1 cellular context compared by ENCODE assay signal in genomic region chr5:77775773-77776605, GRCh38.
TF ChIP-seq lines count a peak whose summit lies in the region.

Gene TBCA, minus strand, starts transcription at chr5:77776339. Its CDS starts 82 bp downstream, at chr5:77776257.

TF ChIP-seq in HepG2, 621 proteins besides CTCF, POLR2A, EP300 and RAD21 (continued from another document and continues in another):
- peak; percentile 92; the same call in 1 of the 2 replicates for TF ChIP-seq UBTF (CRISPR knock-in tag; IDR thresholded peaks at IDR 0.05)
- TF ChIP-seq RFX1 (IDR thresholded peaks at IDR 0.05): no peak
- 0 out of 2 replicates have a peak, but pooled peaks have one; percentile 26 for TF ChIP-seq FOXK1 (CRISPR knock-in tag; IDR thresholded peaks at IDR 0.05; ENCODE audit: borderline replicate concordance, low read depth)
- TF ChIP-seq BORCS8-MEF2B (CRISPR knock-in tag; IDR thresholded peaks at IDR 0.05): peak; percentile 72
- 0 out of 2 replicates have a peak, but pooled peaks have one; percentile 9 for TF ChIP-seq MAFG (CRISPR knock-in tag; IDR thresholded peaks at IDR 0.05)
- peak; percentile 77; the same call in 1 of the 2 replicates for TF ChIP-seq BRD4 (CRISPR knock-in tag; IDR thresholded peaks at IDR 0.05)
- TF ChIP-seq MBNL3 (CRISPR knock-in tag; conservative IDR thresholded peaks at IDR 0.05): no peak
- TF ChIP-seq TFDP1 (CRISPR knock-in tag; IDR thresholded peaks at IDR 0.05; ENCODE audit: borderline replicate concordance): peak; percentile 46; the same call in 1 of the 2 replicates
- TF ChIP-seq YY1 (IDR thresholded peaks at IDR 0.05; ENCODE audit: insufficient read depth, insufficient replicate concordance, low read depth, low read length): peak; percentile 80
- no peak for TF ChIP-seq ZNF138 (CRISPR knock-in tag; IDR thresholded peaks at IDR 0.05; ENCODE audit: low read depth)
- no peak; the same call in 1 of the 2 replicates for TF ChIP-seq NFKBIZ (CRISPR knock-in tag; IDR thresholded peaks at IDR 0.05)
- peak; percentile 48; the same call in 1 of the 2 replicates for TF ChIP-seq ZHX1 (CRISPR knock-in tag; IDR thresholded peaks at IDR 0.05; ENCODE audit: low read depth)
- TF ChIP-seq FOXO1 (CRISPR knock-in tag; IDR thresholded peaks at IDR 0.05): no peak
- no peak for TF ChIP-seq PRPF4 (IDR thresholded peaks at IDR 0.05; ENCODE audit: low read depth, low read length, poor library complexity, severe bottlenecking)
- TF ChIP-seq STAG1 (CRISPR knock-in tag; IDR thresholded peaks at IDR 0.05): no peak
- peak; percentile 90 for TF ChIP-seq ZNF343 (CRISPR knock-in tag; IDR thresholded peaks at IDR 0.05)
- TF ChIP-seq ZNF510 (CRISPR knock-in tag; IDR thresholded peaks at IDR 0.05; ENCODE audit: low read depth): no peak
- peak; percentile 83 for TF ChIP-seq KMT2A (CRISPR knock-in tag; IDR thresholded peaks at IDR 0.05)
- TF ChIP-seq NFYB (CRISPR knock-in tag; IDR thresholded peaks at IDR 0.05): peak; percentile 39; the same call in 1 of the 2 replicates
- TF ChIP-seq ZNF501 (CRISPR knock-in tag; IDR thresholded peaks at IDR 0.05): peak; percentile 95
- TF ChIP-seq TBP (CRISPR knock-in tag; IDR thresholded peaks at IDR 0.05): no peak
- TF ChIP-seq ZBTB1 (CRISPR knock-in tag; IDR thresholded peaks at IDR 0.05; ENCODE audit: borderline replicate concordance): no peak
- peak; percentile 71 for TF ChIP-seq HOXA3 (CRISPR knock-in tag; IDR thresholded peaks at IDR 0.05)
- peak; percentile 14; the same call in 1 of the 2 replicates for TF ChIP-seq ETV5 (CRISPR knock-in tag; IDR thresholded peaks at IDR 0.05; ENCODE audit: borderline replicate concordance)
- peak; percentile 96 for TF ChIP-seq KAT7 (CRISPR knock-in tag; IDR thresholded peaks at IDR 0.05; ENCODE audit: borderline replicate concordance)
- TF ChIP-seq HHEX (CRISPR knock-in tag; IDR thresholded peaks at IDR 0.05): no peak
- TF ChIP-seq RARG (CRISPR knock-in tag; IDR thresholded peaks at IDR 0.05; ENCODE audit: low read depth): no peak
- no peak for TF ChIP-seq LRRFIP1 (CRISPR knock-in tag; conservative IDR thresholded peaks at IDR 0.05)
- no peak for TF ChIP-seq FOXA3 (CRISPR knock-in tag; IDR thresholded peaks at IDR 0.05)
- no peak for TF ChIP-seq GLMP (CRISPR knock-in tag; IDR thresholded peaks at IDR 0.05; ENCODE audit: borderline replicate concordance)
- no peak for TF ChIP-seq SIX1 (CRISPR knock-in tag; IDR thresholded peaks at IDR 0.05; ENCODE audit: borderline replicate concordance)
- peak; percentile 86 for TF ChIP-seq ZSCAN31 (CRISPR knock-in tag; IDR thresholded peaks at IDR 0.05; ENCODE audit: low read depth)
- peak; percentile 46; the same call in 1 of the 2 replicates for TF ChIP-seq MYPOP (CRISPR knock-in tag; IDR thresholded peaks at IDR 0.05)
- TF ChIP-seq IRF9 (CRISPR knock-in tag; IDR thresholded peaks at IDR 0.05; ENCODE audit: borderline replicate concordance): peak; percentile 66; the same call in 1 of the 2 replicates
- no peak for TF ChIP-seq U2AF2 (IDR thresholded peaks at IDR 0.05; ENCODE audit: low read depth, low read length)
- TF ChIP-seq ARID2 (CRISPR knock-in tag; IDR thresholded peaks at IDR 0.05; ENCODE audit: borderline replicate concordance): peak; percentile 88; the same call in 1 of the 2 replicates
- TF ChIP-seq ZMYM3 (CRISPR knock-in tag; IDR thresholded peaks at IDR 0.05): no peak
- TF ChIP-seq ZNF317 (CRISPR knock-in tag; IDR thresholded peaks at IDR 0.05): no peak
- peak; percentile 45; the same call in 1 of the 2 replicates for TF ChIP-seq TBX2 (CRISPR knock-in tag; IDR thresholded peaks at IDR 0.05; ENCODE audit: borderline replicate concordance)
- peak; percentile 74; the same call in 1 of the 2 replicates for TF ChIP-seq ZBTB42 (CRISPR knock-in tag; IDR thresholded peaks at IDR 0.05)
- 0 out of 2 replicates have a peak, but pooled peaks have one; percentile 15 for TF ChIP-seq HNF4A (CRISPR knock-in tag; IDR thresholded peaks at IDR 0.05)
- TF ChIP-seq GLI4 (CRISPR knock-in tag; IDR thresholded peaks at IDR 0.05; ENCODE audit: borderline replicate concordance): peak; percentile 88; the same call in 1 of the 2 replicates
- no peak for TF ChIP-seq KLF9 (CRISPR knock-in tag; IDR thresholded peaks at IDR 0.05; ENCODE audit: low read depth)
- no peak for TF ChIP-seq CHD4 (IDR thresholded peaks at IDR 0.05; ENCODE audit: borderline replicate concordance, low read length)
- TF ChIP-seq DBP (CRISPR knock-in tag; IDR thresholded peaks at IDR 0.05; ENCODE audit: not compliant biosample characterization): peak; percentile 76
- TF ChIP-seq YEATS4 (CRISPR knock-in tag; IDR thresholded peaks at IDR 0.05; ENCODE audit: borderline replicate concordance): peak; percentile 95
- no peak for TF ChIP-seq LBX2 (CRISPR knock-in tag; IDR thresholded peaks at IDR 0.05; ENCODE audit: borderline replicate concordance)
- no peak for TF ChIP-seq AKAP8 (CRISPR knock-in tag; IDR thresholded peaks at IDR 0.05)
- no peak for TF ChIP-seq ZMYM2 (CRISPR knock-in tag; IDR thresholded peaks at IDR 0.05)
- no peak for TF ChIP-seq KLF11 (CRISPR knock-in tag; IDR thresholded peaks at IDR 0.05)
- no peak for TF ChIP-seq GTF2F1 (IDR thresholded peaks at IDR 0.05; ENCODE audit: low read length)
- TF ChIP-seq POLR2G (IDR thresholded peaks at IDR 0.05; ENCODE audit: low read depth, low read length): peak; percentile 85
- TF ChIP-seq CCDC6 (CRISPR knock-in tag; IDR thresholded peaks at IDR 0.05): peak; percentile 83; the same call in 1 of the 2 replicates
- TF ChIP-seq ZGPAT (CRISPR knock-in tag; IDR thresholded peaks at IDR 0.05): peak; percentile 80
